36 cellular contexts compared by ENCODE assay signal in genomic region chr2:237927135-237927534, GRCh38. TPM values are rescaled to one million over a fixed set of nuclear protein-coding genes. Genes with fewer than 3 reads are reported as not detected.
DNase-seq lines count a peak whose midpoint lies in the region; ATAC-seq, FAIRE-seq and TF ChIP-seq lines count a peak whose summit lies in the region.
"Had no signal": no experiment of that assay in that cellular context is flagged by ENCODE, and none has a peak within 500 bp of the region (broad histone marks: within the 10 kb centered on the region; RNA-seq: fewer than 3 reads in every experiment).

No MANE protein-coding gene starts in this region.

- intact Hi-C loops in GM12878 (cut with micrococcal nuclease; ENCODE audit: unreplicated experiment): no loop called here

- CTCF ChIA-PET in GM12878 (lab: Yijun Ruan, JAX): interaction anchor here (2.1 kb wide), 1 partner anchor 336 kb away, joined by 5 read pairs; no protein-coding TSS in a partner anchor

- H3K27ac ChIP-seq in GM23248: no peak overlapping the region
- H3K27ac ChIP-seq in KMS-11: no peak overlapping the region; the same call in 1 of the 2 replicates
- H3K27ac ChIP-seq in GM12878 (ENCODE audit: control insufficient read depth, insufficient read depth): no peak overlapping the region
- H3K27ac ChIP-seq: brain microvascular endothelial cell, esophagus squamous epithelium, foreskin keratinocyte, heart left ventricle, ovary, suprapubic skin, upper lobe of left lung had no signal

- TF ChIP-seq RAD21 in GM12878 (IDR thresholded peaks at IDR 0.05; ENCODE audit: insufficient read depth, low read depth, low read length): no peak

- H3K4me2 ChIP-seq in GM23248 (ENCODE audit: unreplicated experiment) (no peak overlapping the region), KMS-11 (peak overlapping the region; percentile 50), GM12878 (ENCODE audit: control insufficient read depth, insufficient read depth) (no peak overlapping the region)

- H2AFZ ChIP-seq in GM23248: no peak overlapping the region
- no peak overlapping the region for H2AFZ ChIP-seq in KMS-11 (ENCODE audit: low read depth)
- H2AFZ ChIP-seq in GM12878 (ENCODE audit: control insufficient read depth, low read depth, low read length): no peak overlapping the region

- H3K79me2 ChIP-seq in GM23248 (ENCODE audit: insufficient read depth) (no peaks in the 10 kb centered on the region), KMS-11 (ENCODE audit: insufficient read depth, low read depth) (no peaks in the 10 kb centered on the region), GM12878 (ENCODE audit: control insufficient read depth, insufficient read depth, low read length) (no peaks in the 10 kb centered on the region)

- WGBS in GM23248 (ENCODE audit: low coverage in 1 of 2, low lambda C conversion rate in 2 of 2, missing lambda C conversion rate in 2 of 2), 2 experiments: 86% methylated on average over 5 of the region's 5 CpGs
- WGBS in GM12878 (ENCODE audit: insufficient coverage, insufficient replicate concordance, low lambda C conversion rate, missing lambda C conversion rate): 69% methylated on average over 5 of the region's 5 CpGs

- TF ChIP-seq EP300 in GM12878 (IDR thresholded peaks at IDR 0.05; ENCODE audit: borderline replicate concordance in 1 of 2, control insufficient read depth in 1 of 2, low read depth in 2 of 2, low read length in 2 of 2): no peak

- H3K27ac Mint-ChIP-seq in nephron progenitor cell: no peak overlapping the region

- no peak for TF ChIP-seq CTCF in KMS-11 (conservative IDR thresholded peaks at IDR 0.05; ENCODE audit: low read depth, low read length)
- no peak for TF ChIP-seq CTCF in GM12878 (IDR thresholded peaks at IDR 0.05 in 2 of 3, conservative IDR thresholded peaks at IDR 0.05 in 1 of 3; ENCODE audit: control insufficient read depth in 2 of 3, extremely low read depth in 1 of 3, insufficient read depth in 1 of 3, low read depth in 3 of 3, low read length in 3 of 3)
- no peak for TF ChIP-seq CTCF in nephron progenitor cell (IDR thresholded peaks at IDR 0.05)

- RAD21 ChIA-PET in GM12878 (lab: Charles Lee; ENCODE audit: unreplicated experiment): interaction anchor here (0.9 to 1.3 kb wide), 2 partner anchors 12 to 69 kb away, joined by 3 read pairs; no protein-coding TSS in a partner anchor

- H3K36me3 ChIP-seq in GM23248 (ENCODE audit: low read depth): no peaks in the 10 kb centered on the region
- H3K36me3 ChIP-seq in KMS-11 (ENCODE audit: insufficient read depth): no peaks in the 10 kb centered on the region
- H3K36me3 ChIP-seq in GM12878 (ENCODE audit: control insufficient read depth in 2 of 2, insufficient read depth in 2 of 2, low read length in 1 of 2): no peaks in the 10 kb centered on the region
- H3K36me3 ChIP-seq: brain microvascular endothelial cell, esophagus squamous epithelium, heart left ventricle, MG63, ovary, suprapubic skin, upper lobe of left lung had no signal

- SMC1A ChIA-PET in GM12878 (lab: Charles Lee; ENCODE audit: uncharacterized antibody, unreplicated experiment): interaction anchor here (0.7 to 1.5 kb wide), 3 partner anchors 12 to 134 kb away, joined by 3 to 6 read pairs (median 4); no protein-coding TSS in a partner anchor

- no peaks in the 10 kb centered on the region for H3K36me3 Mint-ChIP-seq in nephron progenitor cell (ENCODE audit: low read depth)
- H3K36me3 Mint-ChIP-seq: natural killer cell treated with Interleukin-12 subunit alpha and Interleukin-12 subunit beta and Interleukin-15 and Interleukin-18, amount 100 ng/mL, for 72 hours had no signal

- in situ Hi-C loops in GM23248 (cut with MboI): no loop called here
- in situ Hi-C loops in GM12878 (cut with MboI): no loop called here

- no peak overlapping the region for H3K4me3 ChIP-seq in GM23248
- no peak overlapping the region for H3K4me3 ChIP-seq in KMS-11 (IDR thresholded peaks at IDR 0.05; ENCODE audit: insufficient read depth, low read depth, low read length)
- no peak overlapping the region for H3K4me3 ChIP-seq in GM12878
- H3K4me3 ChIP-seq: esophagus squamous epithelium, heart left ventricle, lung, MG63, ovary, suprapubic skin, upper lobe of left lung had no signal

- no peaks in the 10 kb centered on the region for H3K27me3 ChIP-seq in GM23248 (replicated peaks; ENCODE audit: insufficient read depth)
- H3K27me3 ChIP-seq in KMS-11 (ENCODE audit: insufficient read depth, low read depth): no peaks in the 10 kb centered on the region
- no peaks in the 10 kb centered on the region for H3K27me3 ChIP-seq in GM12878 (replicated peaks in 1 of 2; ENCODE audit: control insufficient read depth in 2 of 2, insufficient read depth in 2 of 2, low read length in 1 of 2)
- H3K27me3 ChIP-seq: brain microvascular endothelial cell, esophagus squamous epithelium, foreskin keratinocyte, heart left ventricle, MG63, ovary, suprapubic skin, upper lobe of left lung had no signal

- H3K4me1 ChIP-seq in GM23248 (ENCODE audit: insufficient read depth) (peaks cover 11% of the 10 kb centered on the region; the same call in 1 of the 2 replicates), KMS-11 (ENCODE audit: low read depth, poor library complexity, severe bottlenecking) (peaks cover 58% of the 10 kb centered on the region), GM12878 (ENCODE audit: control insufficient read depth, insufficient read depth, low read length) (peaks cover 4% of the 10 kb centered on the region; the same call in 1 of the 2 replicates)

- H3K9me2 ChIP-seq in GM23248 (ENCODE audit: insufficient read depth): no peaks in the 10 kb centered on the region

- no TSS peak for BruUV-seq in GM12878 (replicated peaks; lab: Mats Ljungman, UMichigan)

- peaks cover 14% of the 10 kb centered on the region for H3K9me3 Mint-ChIP-seq in nephron progenitor cell
- H3K9me3 Mint-ChIP-seq: natural killer cell treated with Interleukin-12 subunit alpha and Interleukin-12 subunit beta and Interleukin-15 and Interleukin-18, amount 100 ng/mL, for 72 hours had no signal

- H3K4me1 Mint-ChIP-seq in nephron progenitor cell: no peaks in the 10 kb centered on the region

- no peak for FAIRE-seq in GM12878 (lab: Jason Lieb, UNC)
- FAIRE-seq: endometrium, G401.6, small intestine had no signal

- DNase-seq in GM23248 (peak; percentile 18), GM12878 (ENCODE audit: low read depth, low spot score) (no peak), nephron progenitor cell (peak; percentile 49), DMS53 treated with DMSO at 0.1 percent for 48 hours (lab: John Stamatoyannopoulos, UW; ENCODE audit: unreplicated experiment) (no peak), DMS53 (lab: John Stamatoyannopoulos, UW) (no peak)
- DNase-seq: activated CD4-positive, alpha-beta T cell treated with anti-CD3 and anti-CD28 coated beads for 4 hours; activated T-cell treated with anti-CD3 and anti-CD28 coated beads, Interleukin-2, amount 50 U/mL, for 48 hours; amygdala; brain microvascular endothelial cell; C1 segment of cervical spinal cord; cerebellar nuclear complex; COR-L47; esophagus squamous epithelium; foreskin keratinocyte; heart left ventricle; KBM-7; MG63; NCI-H1930; NCI-H524 treated with DMSO at 0.1 percent for 48 hours; NK-92 treated with Interleukin-12 subunit alpha and Interleukin-12 subunit beta, amount 100 ng/mL, for 24 hours; ovary; PC-3; retina; Right ventricle myocardium superior; small intestine; stimulated activated naive CD4-positive, alpha-beta T cell; upper lobe of left lung had no signal

- H3K4me3 Mint-ChIP-seq in nephron progenitor cell: no peak overlapping the region
- H3K4me3 Mint-ChIP-seq: natural killer cell treated with Interleukin-12 subunit alpha and Interleukin-12 subunit beta and Interleukin-15 and Interleukin-18, amount 100 ng/mL, for 72 hours had no signal

- peaks cover 8% of the 10 kb centered on the region; the same call in 1 of the 2 replicates for H3F3A ChIP-seq in GM23248 (ENCODE audit: insufficient read depth)

- POLR2A ChIA-PET in GM12878 (lab: Charles Lee): interaction anchor here (1.1 kb wide), 1 partner anchor 42 kb away, joined by 3 read pairs; no protein-coding TSS in a partner anchor

- H3K9ac ChIP-seq in GM23248 (no peak overlapping the region), KMS-11 (no peak overlapping the region), GM12878 (ENCODE audit: control insufficient read depth, insufficient read depth, low read length) (no peak overlapping the region)

- H4K20me1 ChIP-seq in GM23248 (ENCODE audit: insufficient read depth) (no peaks in the 10 kb centered on the region), KMS-11 (ENCODE audit: insufficient read depth) (no peaks in the 10 kb centered on the region), GM12878 (ENCODE audit: control insufficient read depth, insufficient read depth) (no peaks in the 10 kb centered on the region)

- H3K27me3 Mint-ChIP-seq in nephron progenitor cell (ENCODE audit: low read depth, poor library complexity): peaks cover 15% of the 10 kb centered on the region
- H3K27me3 Mint-ChIP-seq: natural killer cell treated with Interleukin-12 subunit alpha and Interleukin-12 subunit beta and Interleukin-15 and Interleukin-18, amount 100 ng/mL, for 72 hours had no signal

- no peak for ATAC-seq in GM12878
- ATAC-seq in GM18502 (IDR thresholded peaks at IDR 0.05; ENCODE audit: poor library complexity, unreplicated experiment): no peak
- ATAC-seq: activated naive CD4-positive, alpha-beta T cell treated with anti-CD3 and anti-CD28 coated beads, Interleukin-2, amount 50 U/mL, for 72 hours; foreskin keratinocyte; HCT116; heart left ventricle; natural killer cell treated with Interleukin-12 subunit alpha and Interleukin-12 subunit beta and Interleukin-15 and Interleukin-18, amount 100 ng/mL, for 72 hours; PC-3 had no signal

- H3K9me3 ChIP-seq in GM23248 (ENCODE audit: low read depth): no peaks in the 10 kb centered on the region
- H3K9me3 ChIP-seq in GM12878 (replicated peaks; ENCODE audit: control insufficient read depth, insufficient read depth, low read length): no peaks in the 10 kb centered on the region; the same call in 2 of the 3 replicates
- H3K9me3 ChIP-seq: esophagus squamous epithelium, ovary, suprapubic skin, upper lobe of left lung had no signal

- TF ChIP-seq POLR2A in GM12878 (IDR thresholded peaks at IDR 0.05; ENCODE audit: low read depth, low read length): no peak

RNA-seq across cellular contexts. Expression of gene UBE2F, which starts 39.7 kb away (rescaled TPM):
- 61.5 and 88.7 TPM in 2 replicates for total RNA-seq in GM23248 (2014; rRNA removed; shearing (Covaris generic))
- polyA plus RNA-seq in GM23248 (2016; fragmentation: Nextera tagmentation; extraction: Ambion mirVana) (121 and 129 TPM in 2 replicates), GM12878 (2011; rRNA removed) (56.6 and 59.8 TPM in 2 replicates), GM12878 (2014; fragmentation: Illumina TruSeq; extraction: Trizol) (47.6 and 53.7 TPM in 2 replicates), GM12878 (2014; fragmentation: Nextera tagmentation; extraction: Ambion mirVana) (10 to 100 TPM; 12.3 to 21.9 TPM), GM12878 (2014; rRNA removed) (34.9 and 39.9 TPM in 2 replicates), GM12878 (2016; fragmentation: Nextera tagmentation; extraction: Ambion mirVana) (10 to 100 TPM; 58.1 to 64.4 TPM)
- 24.5 and 32.9 TPM in 2 replicates for total RNA-seq in GM12878 (2013; cell fraction: nucleolus; rRNA removed)
- total RNA-seq in GM12878 (2014; rRNA removed) (18.2 and 26.3 TPM in 2 replicates), GM12878 (2014; rRNA removed; fragmentation: Illumina TruSeq; extraction: Trizol) (28.0 and 30.3 TPM in 2 replicates), GM12878 (2021) (26.1 and 27.7 TPM in 2 replicates)
- polyA plus RNA-seq in GM12878 (2011; ENCODE audit: low read depth): 12.6 TPM
- polyA plus RNA-seq in GM12878 (2011; cell fraction: cytosol; rRNA removed): 33.5 and 49.0 TPM in 2 replicates
- polyA plus RNA-seq in GM12878 (2011; cell fraction: nucleus; rRNA removed): 16.7 and 18.0 TPM in 2 replicates
- 13.1 and 16.0 TPM in 2 replicates for polyA plus RNA-seq in GM12878 (2012)
- polyA minus RNA-seq in GM12878 (2011; rRNA and poly(A)+ RNA removed): 15.0 and 19.3 TPM in 2 replicates
- polyA minus RNA-seq in GM12878 (2011; cell fraction: cytosol; rRNA and poly(A)+ RNA removed): 6.4 and 13.5 TPM in 2 replicates
- 12.8 and 21.8 TPM in 2 replicates for polyA minus RNA-seq in GM12878 (2011; cell fraction: nucleus; rRNA and poly(A)+ RNA removed)

Comparison
In these comparisons a context has a peak if more than half of its experiments do, and no peak if none do; other contexts are left out.
1. DNase-seq: peak in GM23248 (single experiment) and nephron progenitor cell (single experiment); none in GM12878 (single experiment), DMS53 treated with DMSO at 0.1 percent for 48 hours (single experiment) and DMS53 (single experiment).